9 cellular contexts compared by ENCODE assay signal in the genomic region with DNA sequence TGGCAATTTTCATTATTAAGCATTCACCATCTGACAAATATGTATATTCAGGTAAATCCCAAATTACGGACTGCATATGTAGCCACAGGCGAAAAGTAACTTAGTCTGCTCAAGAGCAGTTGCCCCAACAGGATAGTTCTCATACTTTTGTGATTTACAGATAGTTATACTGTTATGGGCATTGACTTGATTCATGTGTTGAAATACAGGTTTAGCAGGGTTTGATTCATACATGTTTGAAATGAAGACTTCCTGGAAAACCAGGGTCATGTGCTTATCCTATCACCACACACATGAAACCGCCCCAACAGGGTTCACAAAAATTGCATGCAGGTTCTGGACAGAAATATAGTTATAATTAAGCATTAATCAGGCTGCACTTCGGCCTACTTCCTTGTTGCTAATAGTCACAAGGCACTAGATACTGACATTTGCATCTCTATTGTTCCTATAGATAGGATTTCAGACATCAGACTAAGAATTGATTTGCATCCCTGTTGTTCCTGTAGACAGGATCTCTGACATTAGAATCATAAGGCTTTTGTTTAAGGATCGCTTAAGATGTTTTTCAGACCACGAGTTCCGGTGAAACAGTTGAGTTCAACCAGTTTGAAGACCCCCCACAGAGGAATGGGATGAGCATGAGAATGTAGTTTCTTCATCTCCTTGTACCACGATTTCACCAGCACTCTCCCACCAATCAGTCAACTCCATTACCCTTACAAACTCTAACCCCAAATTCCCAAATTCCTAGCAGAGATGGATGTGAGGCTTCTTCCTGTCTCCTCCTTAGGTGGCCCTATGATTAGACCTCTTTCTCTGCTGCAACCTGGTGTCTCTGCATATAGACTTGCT. TPM values are rescaled to one million over a fixed set of nuclear protein-coding genes. Genes with fewer than 3 reads are reported as not detected.
DNase-seq lines count a peak whose midpoint lies in the region; ATAC-seq, FAIRE-seq and TF ChIP-seq lines count a peak whose summit lies in the region.
"Had no signal": no experiment of that assay in that cellular context is flagged by ENCODE, and none has a peak within 500 bp of the region (broad histone marks: within the 10 kb centered on the region; RNA-seq: fewer than 3 reads in every experiment).

No MANE protein-coding gene starts in this region.

- H3K36me3 ChIP-seq in MM.1S (replicated peaks; ENCODE audit: insufficient read depth, low read length) (no peaks in the 10 kb centered on the region), bronchial epithelial cell (ENCODE audit: control insufficient read depth, insufficient read depth, low read length) (no peaks in the 10 kb centered on the region), trophoblast cell (ENCODE audit: control insufficient read depth in 1 of 2, insufficient read depth in 2 of 2, low read length in 2 of 2) (no peaks in the 10 kb centered on the region)

- H3F3A ChIP-seq in MM.1S (ENCODE audit: insufficient read depth, low read length) = peaks cover 27% of the 10 kb centered on the region

- H2AFZ ChIP-seq in MM.1S (ENCODE audit: low read length) = no peak overlapping the region
- H2AFZ ChIP-seq in trophoblast cell (ENCODE audit: insufficient read depth, low read length, poor library complexity) = peak overlapping the region; percentile 45

- peak overlapping the region; percentile 92 for H2BK120ac ChIP-seq in trophoblast cell (ENCODE audit: insufficient read depth, low read length, poor library complexity)

- peaks cover 37% of the 10 kb centered on the region for H3K79me2 ChIP-seq in MM.1S (ENCODE audit: low read length)
- H3K79me2 ChIP-seq in trophoblast cell (ENCODE audit: control insufficient read depth, insufficient read depth, low read length, poor library complexity) = peaks cover 16% of the 10 kb centered on the region

- peak overlapping the region; percentile 86 for H4K91ac ChIP-seq in trophoblast cell (ENCODE audit: low read depth, low read length)

- peak overlapping the region; percentile 3; the same call in 1 of the 2 replicates for H3K27ac ChIP-seq in MM.1S (ENCODE audit: low read length)
- peak overlapping the region; percentile 69 for H3K27ac ChIP-seq in trophoblast cell (ENCODE audit: low read depth, low read length)

- peak overlapping the region; percentile 81 for H2AK5ac ChIP-seq in trophoblast cell (ENCODE audit: low read length)

- no peak overlapping the region for H3K4me3 Mint-ChIP-seq in endothelial cell (ENCODE audit: unreplicated experiment)

- H3K4me1 Mint-ChIP-seq in endothelial cell (ENCODE audit: unreplicated experiment) = peaks cover 24% of the 10 kb centered on the region

- H4K20me1 ChIP-seq in MM.1S (ENCODE audit: insufficient read depth, low read length) = no peaks in the 10 kb centered on the region

- H3K14ac ChIP-seq in trophoblast cell (ENCODE audit: low read length) = peak overlapping the region; percentile 42

- DNase-seq in GM12864 (ENCODE audit: low read depth) = no peak
- DNase-seq in MM.1S = no peak
- peak; percentile 100 for DNase-seq in bronchial epithelial cell (ENCODE audit: low read depth)
- peak; percentile 89 to 99 for DNase-seq in trophoblast cell
- no peak for DNase-seq in endothelial cell (ENCODE audit: low spot score)
- no peak for DNase-seq in EL
- DNase-seq: dermis blood vessel endothelial cell, NCI-H2171 had no signal

- H2BK5ac ChIP-seq in trophoblast cell (ENCODE audit: low read depth, low read length, poor library complexity) = peak overlapping the region; percentile 91

- H3K27me3 ChIP-seq in MM.1S (replicated peaks; ENCODE audit: insufficient read depth, low read length) (no peaks in the 10 kb centered on the region), bronchial epithelial cell (ENCODE audit: control insufficient read depth, insufficient read depth, low read length) (no peaks in the 10 kb centered on the region), trophoblast cell (ENCODE audit: insufficient read depth, low read length) (no peaks in the 10 kb centered on the region)

- no peak for FAIRE-seq in bronchial epithelial cell (lab: Jason Lieb, UNC)

- 100% methylated on average over 1 of the region's 8 CpGs for WGBS in trophoblast cell (ENCODE audit: extremely low coverage, insufficient coverage, insufficient read length)

- H3K4me2 ChIP-seq in MM.1S (ENCODE audit: low read depth, low read length) (peak overlapping the region; percentile 75; the same call in 1 of the 2 replicates), trophoblast cell (ENCODE audit: low read length) (no peak overlapping the region)

- TF ChIP-seq CTCF in GM12864 (IDR thresholded peaks at IDR 0.05; ENCODE audit: low read depth, low read length, missing control alignments) (no peak), MM.1S (IDR thresholded peaks at IDR 0.05; ENCODE audit: low read length) (no peak), bronchial epithelial cell (IDR thresholded peaks at IDR 0.05; ENCODE audit: insufficient read depth, low read length, severe bottlenecking) (no peak), endothelial cell (IDR thresholded peaks at IDR 0.05; ENCODE audit: unreplicated experiment) (no peak)

- H4K12ac ChIP-seq in trophoblast cell (ENCODE audit: low read depth, low read length) = peak overlapping the region; percentile 81

- no peaks in the 10 kb centered on the region for H3K36me3 Mint-ChIP-seq in endothelial cell (ENCODE audit: low read depth, unreplicated experiment)

- H2BK12ac ChIP-seq in trophoblast cell (ENCODE audit: low read length) = peak overlapping the region; percentile 92

- no peaks in the 10 kb centered on the region for H3K27me3 Mint-ChIP-seq in endothelial cell (ENCODE audit: unreplicated experiment)

- no peak overlapping the region for H3K27ac Mint-ChIP-seq in endothelial cell (ENCODE audit: unreplicated experiment)

- no peaks in the 10 kb centered on the region for H3K9me2 ChIP-seq in MM.1S (replicated peaks; ENCODE audit: insufficient read depth, low read length)

- H3K9ac ChIP-seq in MM.1S (ENCODE audit: low read length) (no peak overlapping the region), trophoblast cell (ENCODE audit: low read length) (no peak overlapping the region)

- H3K4me3 ChIP-seq in GM12864 (ENCODE audit: low read depth, low read length) (peak overlapping the region; percentile 82), MM.1S (ENCODE audit: low read length) (0 out of 2 replicates have a peak overlapping the region, but pooled peaks have one; percentile 8), bronchial epithelial cell (ENCODE audit: low read depth, low read length) (no peak overlapping the region), trophoblast cell (ENCODE audit: low read depth, low read length) (no peak overlapping the region)

- H3K4me1 ChIP-seq in MM.1S (ENCODE audit: low read length) (no peaks in the 10 kb centered on the region), trophoblast cell (ENCODE audit: control insufficient read depth in 1 of 2, insufficient read depth in 2 of 2, low read length in 2 of 2) (peaks cover 9 to 12% of the 10 kb centered on the region in 2 experiments)

- H3K23ac ChIP-seq in trophoblast cell (ENCODE audit: low read length) = no peak overlapping the region

- H3K18ac ChIP-seq in trophoblast cell (ENCODE audit: low read length) = peak overlapping the region; percentile 69

- H3K9me3 ChIP-seq in MM.1S (replicated peaks; ENCODE audit: insufficient read depth, low read length) (no peaks in the 10 kb centered on the region), trophoblast cell (ENCODE audit: insufficient read depth, low read depth, low read length) (peaks cover 6% of the 10 kb centered on the region)

- no peaks in the 10 kb centered on the region for H3K9me3 Mint-ChIP-seq in endothelial cell (ENCODE audit: unreplicated experiment)

- peak overlapping the region; percentile 50 for H3K4ac ChIP-seq in trophoblast cell (ENCODE audit: low read depth, low read length)

- H3K79me1 ChIP-seq in trophoblast cell (ENCODE audit: low read length) = peaks cover 29% of the 10 kb centered on the region

- no peak for ATAC-seq in HG03025 (IDR thresholded peaks at IDR 0.05; ENCODE audit: low FRiP score, unreplicated experiment)

- peak overlapping the region; percentile 36 for H4K8ac ChIP-seq in trophoblast cell (ENCODE audit: low read depth, low read length)

RNA-seq across cellular contexts. Expression of a gene that starts 2.0 kb away (rescaled TPM):
- total RNA-seq in bronchial epithelial cell = 10.0 and 12.5 TPM in 2 replicates
- polyA plus RNA-seq in trophoblast cell (2013) = 11.0 TPM in 2 replicates
- total RNA-seq in endothelial cell (ENCODE audit: unreplicated experiment) = 14.9 TPM

RNA-seq across cellular contexts. Expression of a gene that starts 19.1 kb away (rescaled TPM):
- total RNA-seq in bronchial epithelial cell (3.7 TPM in 2 replicates), endothelial cell (ENCODE audit: unreplicated experiment) (6.2 TPM)
- polyA plus RNA-seq in trophoblast cell (2013) = 2.8 and 2.9 TPM in 2 replicates

RNA-seq across cellular contexts. Expression of a gene that starts 50.1 kb away (rescaled TPM):
- 23.2 and 27.3 TPM in 2 replicates for total RNA-seq in bronchial epithelial cell
- 11.3 and 11.5 TPM in 2 replicates for polyA plus RNA-seq in trophoblast cell (2013)
- total RNA-seq in endothelial cell (ENCODE audit: unreplicated experiment) = 40.0 TPM

RNA-seq across cellular contexts. Expression of a gene that starts 54.7 kb away (rescaled TPM):
- total RNA-seq in bronchial epithelial cell (8.4 and 9.0 TPM in 2 replicates), endothelial cell (ENCODE audit: unreplicated experiment) (19.0 TPM)
- polyA plus RNA-seq in trophoblast cell (2013) = 4.7 and 5.0 TPM in 2 replicates

Comparison
In these comparisons a context has a peak if more than half of its experiments do, and no peak if none do; other contexts are left out.
1. DNase-seq: peak in bronchial epithelial cell (single experiment) and trophoblast cell (2 of 2); none in GM12864 (single experiment), MM.1S (single experiment), endothelial cell (single experiment) and EL (single experiment).
2. H3K4me3 ChIP-seq: peak in GM12864 (single experiment) and MM.1S (single experiment); none in bronchial epithelial cell (single experiment) and trophoblast cell (single experiment).